ENCODE assay signal across 15 cellular contexts in genomic region chr6:170174124-170174770, GRCh38.
A peak's percentile ranks its signal among the peaks of the same experiment; 100 is the strongest.
DNase-seq lines count a peak whose midpoint lies in the region; ATAC-seq and TF ChIP-seq lines count a peak whose summit lies in the region.
"Had no signal": no experiment of that assay in that cellular context is flagged by ENCODE, and none has a peak within 500 bp of the region (broad histone marks: within the 10 kb centered on the region; RNA-seq: fewer than 3 reads in every experiment).

No MANE protein-coding gene starts in this region.

- H3K9me3 ChIP-seq in aorta (ENCODE audit: control insufficient read depth, low read length) = no peaks in the 10 kb centered on the region

- ATAC-seq in natural killer cell = no peak
- ATAC-seq in natural killer cell treated with Interleukin-12 subunit alpha and Interleukin-12 subunit beta and Interleukin-15 and Interleukin-18, amount 100 ng/mL, for 72 hours = no peak
- peak; percentile 49 for ATAC-seq in aorta (ENCODE audit: low FRiP score)
- ATAC-seq in GM19397 (IDR thresholded peaks at IDR 0.05; ENCODE audit: unreplicated experiment) = no peak
- ATAC-seq: GM23338; naive thymus-derived CD8-positive, alpha-beta T cell had no signal

- H3K36me3 ChIP-seq in aorta (ENCODE audit: control insufficient read depth in 1 of 2, insufficient read depth in 2 of 2, low read length in 1 of 2) = no peaks in the 10 kb centered on the region

- H3K27me3 ChIP-seq in aorta (ENCODE audit: control insufficient read depth in 1 of 2, insufficient read depth in 2 of 2, low read length in 1 of 2) = no peaks in the 10 kb centered on the region

- H3K4me1 Mint-ChIP-seq in natural killer cell = peaks cover 5 to 17% of the 10 kb centered on the region in 2 donors
- peaks cover 10% of the 10 kb centered on the region in 2 donors for H3K4me1 Mint-ChIP-seq in natural killer cell treated with Interleukin-12 subunit alpha and Interleukin-12 subunit beta and Interleukin-15 and Interleukin-18, amount 100 ng/mL, for 72 hours (ENCODE audit: low read depth in 2 of 2)
- peaks cover 44% of the 10 kb centered on the region for H3K4me1 Mint-ChIP-seq in nephron progenitor cell
- H3K4me1 Mint-ChIP-seq: GM23338, IgD-negative memory B cell had no signal

- DNase-seq in natural killer cell = peak; percentile 13
- no peak for DNase-seq in natural killer cell treated with Interleukin-12 subunit alpha and Interleukin-12 subunit beta and Interleukin-15 and Interleukin-18, amount 100 ng/mL, for 72 hours (ENCODE audit: low spot score)
- peak in 27 of 42 donors; percentile 16 to 62 (median 38) for DNase-seq in head of caudate nucleus
- no peak for DNase-seq in nephron progenitor cell
- DNase-seq in aorta = peak in 1 of 2 donors; percentile 73
- DNase-seq in COR-L47 (lab: John Stamatoyannopoulos, UW) = no peak
- no peak for DNase-seq in AG08396 (ENCODE audit: low spot score)
- DNase-seq: activated gamma-delta T cell treated with Interleukin-2 at 50 U/mL for 16 hours; cortex of kidney; stimulated activated CD4-positive, alpha-beta T cell treated with anti-CD3 and anti-CD28 coated beads, Interleukin-4, amount 100 ng/mL, for 1 hour had no signal

- peaks cover 20 to 26% of the 10 kb centered on the region in 2 donors for H3K27me3 Mint-ChIP-seq in natural killer cell (ENCODE audit: low read depth in 2 of 2)
- peaks cover 19 to 30% of the 10 kb centered on the region in 2 donors for H3K27me3 Mint-ChIP-seq in natural killer cell treated with Interleukin-12 subunit alpha and Interleukin-12 subunit beta and Interleukin-15 and Interleukin-18, amount 100 ng/mL, for 72 hours
- H3K27me3 Mint-ChIP-seq in nephron progenitor cell (ENCODE audit: low read depth, poor library complexity) = peaks cover 18% of the 10 kb centered on the region
- H3K27me3 Mint-ChIP-seq: IgD-negative memory B cell had no signal

- H3K4me3 Mint-ChIP-seq in natural killer cell (no peak overlapping the region), nephron progenitor cell (no peak overlapping the region)
- H3K4me3 Mint-ChIP-seq in natural killer cell treated with Interleukin-12 subunit alpha and Interleukin-12 subunit beta and Interleukin-15 and Interleukin-18, amount 100 ng/mL, for 72 hours = no peak overlapping the region
- H3K4me3 Mint-ChIP-seq: GM23338; naive thymus-derived CD8-positive, alpha-beta T cell had no signal

- intact Hi-C loops in natural killer cell (cut with micrococcal nuclease) (no loop called here), head of caudate nucleus (cut with DNase I) (loop anchor here (10.0 kb wide), 1 partner anchor 121 kb away; the partner anchor contains the start of gene DLL1), aorta (cut with DNase I) (no loop called here)

- TF ChIP-seq CTCF in natural killer cell (IDR thresholded peaks at IDR 0.05) (no peak), nephron progenitor cell (IDR thresholded peaks at IDR 0.05) (no peak)

- H3K4me3 ChIP-seq in aorta (ENCODE audit: low read length in 2 of 2) = no peak overlapping the region
- H3K4me3 ChIP-seq: GM23338 had no signal

- H3K27ac Mint-ChIP-seq in natural killer cell (peak overlapping the region in 1 of 2 donors; percentile 56), nephron progenitor cell (peak overlapping the region; percentile 5)
- peak overlapping the region in 1 of 2 donors; percentile 45 for H3K27ac Mint-ChIP-seq in natural killer cell treated with Interleukin-12 subunit alpha and Interleukin-12 subunit beta and Interleukin-15 and Interleukin-18, amount 100 ng/mL, for 72 hours
- H3K27ac Mint-ChIP-seq: GM23338, IgD-negative memory B cell had no signal

- no peaks in the 10 kb centered on the region for H3K36me3 Mint-ChIP-seq in natural killer cell
- peaks cover 13% of the 10 kb centered on the region for H3K36me3 Mint-ChIP-seq in natural killer cell treated with Interleukin-12 subunit alpha and Interleukin-12 subunit beta and Interleukin-15 and Interleukin-18, amount 100 ng/mL, for 72 hours
- no peaks in the 10 kb centered on the region for H3K36me3 Mint-ChIP-seq in nephron progenitor cell (ENCODE audit: low read depth)
- H3K36me3 Mint-ChIP-seq: IgD-negative memory B cell had no signal

- H3K4me1 ChIP-seq in aorta (ENCODE audit: control insufficient read depth in 1 of 2, insufficient read depth in 2 of 2, low read length in 2 of 2) = no peaks in the 10 kb centered on the region

- H3K9me3 Mint-ChIP-seq in natural killer cell = no peaks in the 10 kb centered on the region
- H3K9me3 Mint-ChIP-seq in natural killer cell treated with Interleukin-12 subunit alpha and Interleukin-12 subunit beta and Interleukin-15 and Interleukin-18, amount 100 ng/mL, for 72 hours = peaks cover 3% of the 10 kb centered on the region
- H3K9me3 Mint-ChIP-seq in nephron progenitor cell = peaks cover 29% of the 10 kb centered on the region
- H3K9me3 Mint-ChIP-seq: naive thymus-derived CD8-positive, alpha-beta T cell had no signal

- H3K27ac ChIP-seq in aorta (ENCODE audit: low read depth in 1 of 2, low read length in 2 of 2) = no peak overlapping the region
- H3K27ac ChIP-seq: VCaP had no signal

- 72 to 73% methylated on average over 17 of the region's 17 CpGs for WGBS in aorta, 2 donors

Comparison
In these comparisons a context has a peak if more than half of its experiments do, and no peak if none do; other contexts are left out.
1. DNase-seq: peak in natural killer cell (single experiment) and head of caudate nucleus (27 of 42); none in natural killer cell treated with Interleukin-12 subunit alpha and Interleukin-12 subunit beta and Interleukin-15 and Interleukin-18, amount 100 ng/mL, for 72 hours (single experiment), nephron progenitor cell (single experiment), COR-L47 (single experiment) and AG08396 (single experiment).